Comparison of ENCODE assay signal across 2 cellular contexts in genomic region chr22:36871669-36872081, GRCh38.
TF ChIP-seq lines count a peak whose summit lies in the region.

No MANE protein-coding gene starts in this region.

TF ChIP-seq in SK-N-SH, 30 proteins besides CTCF, POLR2A, EP300 and RAD21:
- TF ChIP-seq GATA2 (CRISPR knock-in tag; IDR thresholded peaks at IDR 0.05) (no peak), EZH2phosphoT487 (IDR thresholded peaks at IDR 0.05; ENCODE audit: borderline replicate concordance, low read depth) (no peak), NFIC (IDR thresholded peaks at IDR 0.05; ENCODE audit: borderline replicate concordance) (no peak), USF2 (IDR thresholded peaks at IDR 0.05; ENCODE audit: borderline replicate concordance, low read depth, low read length) (no peak), USF1 (IDR thresholded peaks at IDR 0.05; ENCODE audit: borderline replicate concordance, low read depth) (no peak), TCF12 (IDR thresholded peaks at IDR 0.05) (no peak), ELF1 (IDR thresholded peaks at IDR 0.05) (no peak), GABPA (IDR thresholded peaks at IDR 0.05; ENCODE audit: low read depth) (no peak), FOXM1 (IDR thresholded peaks at IDR 0.05; ENCODE audit: low read depth) (no peak), PBX3 (IDR thresholded peaks at IDR 0.05) (no peak), RXRA (IDR thresholded peaks at IDR 0.05; ENCODE audit: borderline replicate concordance, low read depth) (no peak), MEF2A (IDR thresholded peaks at IDR 0.05; ENCODE audit: borderline replicate concordance, low read depth) (no peak)

TF ChIP-seq in SK-N-SH treated with all-trans-retinoic acid at 6 μM for 48 hours, 23 proteins besides CTCF, POLR2A, EP300 and RAD21:
- no peak for TF ChIP-seq PPARA (CRISPR knock-in tag; IDR thresholded peaks at IDR 0.05; ENCODE audit: borderline replicate concordance)
- TF ChIP-seq ESRRG (CRISPR knock-in tag; IDR thresholded peaks at IDR 0.05): no peak
- no peak for TF ChIP-seq ZNF565 (CRISPR knock-in tag; conservative IDR thresholded peaks at IDR 0.05; ENCODE audit: low read depth)
- TF ChIP-seq TOX (CRISPR knock-in tag; IDR thresholded peaks at IDR 0.05; ENCODE audit: borderline replicate concordance): no peak
- TF ChIP-seq ZNF8 (CRISPR knock-in tag; IDR thresholded peaks at IDR 0.05): no peak
- no peak for TF ChIP-seq CSRNP3 (CRISPR knock-in tag; IDR thresholded peaks at IDR 0.05)
- TF ChIP-seq ISL1 (CRISPR knock-in tag; IDR thresholded peaks at IDR 0.05): no peak
- no peak for TF ChIP-seq SNAI2 (CRISPR knock-in tag; IDR thresholded peaks at IDR 0.05)
- TF ChIP-seq ZFP30 (CRISPR knock-in tag; IDR thresholded peaks at IDR 0.05): no peak
- TF ChIP-seq ZC3H10 (CRISPR knock-in tag; IDR thresholded peaks at IDR 0.05): no peak
- no peak for TF ChIP-seq ZFP3 (CRISPR knock-in tag; IDR thresholded peaks at IDR 0.05)
- no peak for TF ChIP-seq CREB5 (CRISPR knock-in tag; IDR thresholded peaks at IDR 0.05; ENCODE audit: low read depth)
- TF ChIP-seq TSHZ2 (CRISPR knock-in tag; IDR thresholded peaks at IDR 0.05): no peak
- TF ChIP-seq OSR1 (CRISPR knock-in tag; IDR thresholded peaks at IDR 0.05): no peak
- TF ChIP-seq BACH2 (CRISPR knock-in tag; IDR thresholded peaks at IDR 0.05; ENCODE audit: borderline replicate concordance): no peak
- TF ChIP-seq ZNF70 (CRISPR knock-in tag; IDR thresholded peaks at IDR 0.05): no peak
- TF ChIP-seq GLIS3 (CRISPR knock-in tag; IDR thresholded peaks at IDR 0.05): no peak
- TF ChIP-seq POU6F1 (CRISPR knock-in tag; IDR thresholded peaks at IDR 0.05; ENCODE audit: borderline replicate concordance, low read depth): no peak
TF ChIP-seq in SK-N-SH treated with all-trans-retinoic acid at 6 μM for 48 hours: peak in this region for 0.
